ENCODE assay signal across 7 cellular contexts in genomic region chr9:132381966-132382541, GRCh38. TPM values are rescaled to one million over a fixed set of nuclear protein-coding genes. Genes with fewer than 3 reads are reported as not detected.
DNase-seq lines count a peak whose midpoint lies in the region; ATAC-seq and TF ChIP-seq lines count a peak whose summit lies in the region.

No MANE protein-coding gene starts in this region.

- no peaks in the 10 kb centered on the region for H3K9me3 Mint-ChIP-seq in naive thymus-derived CD8-positive, alpha-beta T cell
- no peaks in the 10 kb centered on the region for H3K9me3 Mint-ChIP-seq in WTC11

- peak overlapping the region in 4 of 10 donors; percentile 0 to 56 (median 13) for H3K4me3 Mint-ChIP-seq in naive thymus-derived CD8-positive, alpha-beta T cell
- H3K4me3 Mint-ChIP-seq in WTC11, result no peak overlapping the region

- intact Hi-C loops in left ventricle myocardium superior (cut with micrococcal nuclease), result no loop called here

- peaks cover 7 to 50% (median 30%) of the 10 kb centered on the region in 4 donors for H3K4me1 Mint-ChIP-seq in naive thymus-derived CD8-positive, alpha-beta T cell
- H3K4me1 Mint-ChIP-seq in WTC11, result no peaks in the 10 kb centered on the region

- POLR2A ChIA-PET in naive thymus-derived CD8-positive, alpha-beta T cell (lab: Charles Lee), result interaction anchor here (0.9 to 1.3 kb wide), 4 partner anchors 12 to 31 kb away, joined by 3 to 6 read pairs (median 4); partner anchors contain the start of gene SETX
- POLR2A ChIA-PET in WTC11 (lab: Charles Lee), result no interaction called here

- TF ChIP-seq POLR2A in NB4 (IDR thresholded peaks at IDR 0.05; ENCODE audit: extremely low read depth, insufficient read length), result no peak

- H3K27me3 Mint-ChIP-seq in naive thymus-derived CD8-positive, alpha-beta T cell, result no peaks in the 10 kb centered on the region
- H3K27me3 Mint-ChIP-seq in WTC11 (ENCODE audit: low read depth), result no peaks in the 10 kb centered on the region

- no peak overlapping the region for H3K4me3 ChIP-seq in NB4 (ENCODE audit: low read depth, low read length)

- TF ChIP-seq CTCF in NB4 (IDR thresholded peaks at IDR 0.05; ENCODE audit: low read depth, low read length) (no peak), WTC11 (IDR thresholded peaks at IDR 0.05) (no peak)

- CTCF ChIA-PET in WTC11 (lab: Charles Lee), result no interaction called here

- H3K36me3 Mint-ChIP-seq in naive thymus-derived CD8-positive, alpha-beta T cell, result peaks cover 4 to 56% (median 11%) of the 10 kb centered on the region in 3 donors
- H3K36me3 Mint-ChIP-seq in WTC11, result peaks cover 43% of the 10 kb centered on the region

- H3K27ac Mint-ChIP-seq in naive thymus-derived CD8-positive, alpha-beta T cell, result peak overlapping the region in 7 of 10 donors; percentile 3 to 91 (median 54)
- H3K27ac Mint-ChIP-seq in WTC11, result no peak overlapping the region

- DNase-seq in NB4 (ENCODE audit: low read depth) (peak; percentile 28), left lobe of liver (ENCODE audit: low spot score) (no peak), WTC11 (ENCODE audit: low spot score) (no peak), left ventricle myocardium superior (no peak)
- DNase-seq in naive thymus-derived CD8-positive, alpha-beta T cell, result no peak

- peak; percentile 66 for ATAC-seq in GM18909 (IDR thresholded peaks at IDR 0.05; ENCODE audit: poor library complexity, unreplicated experiment)
- ATAC-seq in HG02642 (IDR thresholded peaks at IDR 0.05; ENCODE audit: poor library complexity, unreplicated experiment), result peak; percentile 61
- peak in 1 of 2 donors; percentile 37 for ATAC-seq in naive thymus-derived CD8-positive, alpha-beta T cell
- ATAC-seq in left lobe of liver, result no peak
- ATAC-seq in WTC11, result no peak
- no peak for ATAC-seq in left ventricle myocardium superior

TF ChIP-seq in WTC11, 78 proteins besides CTCF, POLR2A, EP300 and RAD21:
- TF ChIP-seq ZNF219 (CRISPR knock-in tag; IDR thresholded peaks at IDR 0.05; ENCODE audit: borderline replicate concordance) (no peak), E2F5 (CRISPR knock-in tag; IDR thresholded peaks at IDR 0.05) (no peak), ZMAT4 (CRISPR knock-in tag; IDR thresholded peaks at IDR 0.05) (no peak), JAZF1 (CRISPR knock-in tag; IDR thresholded peaks at IDR 0.05) (no peak), MYBL2 (CRISPR knock-in tag; IDR thresholded peaks at IDR 0.05) (no peak)

RNA-seq across cellular contexts. Expression of gene TTF1, which starts 24.6 kb away (rescaled TPM):
- total RNA-seq in naive thymus-derived CD8-positive, alpha-beta T cell, result 10 to 100 TPM; 20.9 to 22.8 TPM
- 1 to 10 TPM; 5.7 to 7.1 (median 5.9) TPM for polyA plus RNA-seq in naive thymus-derived CD8-positive, alpha-beta T cell
- total RNA-seq in left lobe of liver (2.4 TPM), WTC11 (2021) (18.3 to 23.8 TPM (median 20.5 TPM) in 3 replicates), left ventricle myocardium superior (19.8 TPM)

RNA-seq across cellular contexts. Expression of gene SETX, which starts 27.3 kb away (rescaled TPM):
- 10 to 100 TPM; 80.5 to 84.8 TPM for total RNA-seq in naive thymus-derived CD8-positive, alpha-beta T cell
- 10 to 100 TPM; 21.4 to 29.1 (median 25.9) TPM for polyA plus RNA-seq in naive thymus-derived CD8-positive, alpha-beta T cell
- total RNA-seq in left lobe of liver, result 15.8 TPM
- total RNA-seq in WTC11 (2021), result 26.0 to 30.1 TPM (median 26.7 TPM) in 3 replicates
- total RNA-seq in left ventricle myocardium superior, result 22.3 TPM

RNA-seq across cellular contexts. Expression of gene CFAP77, which starts 28.0 kb away (rescaled TPM):
- not detected for total RNA-seq in naive thymus-derived CD8-positive, alpha-beta T cell
- polyA plus RNA-seq in naive thymus-derived CD8-positive, alpha-beta T cell, result not detected
- total RNA-seq in left lobe of liver (not detected), WTC11 (2021) (0.96 to 1.2 TPM (median 1.2 TPM) in 3 replicates), left ventricle myocardium superior (2.4 TPM)

Comparison
In these comparisons a context has a peak if more than half of its experiments do, and no peak if none do; other contexts are left out.
1. ATAC-seq: peak in GM18909 (single experiment) and HG02642 (single experiment); none in left lobe of liver (single experiment), WTC11 (single experiment) and left ventricle myocardium superior (single experiment).